Comparison of ENCODE assay signal across 11 cellular contexts in the genomic region with DNA sequence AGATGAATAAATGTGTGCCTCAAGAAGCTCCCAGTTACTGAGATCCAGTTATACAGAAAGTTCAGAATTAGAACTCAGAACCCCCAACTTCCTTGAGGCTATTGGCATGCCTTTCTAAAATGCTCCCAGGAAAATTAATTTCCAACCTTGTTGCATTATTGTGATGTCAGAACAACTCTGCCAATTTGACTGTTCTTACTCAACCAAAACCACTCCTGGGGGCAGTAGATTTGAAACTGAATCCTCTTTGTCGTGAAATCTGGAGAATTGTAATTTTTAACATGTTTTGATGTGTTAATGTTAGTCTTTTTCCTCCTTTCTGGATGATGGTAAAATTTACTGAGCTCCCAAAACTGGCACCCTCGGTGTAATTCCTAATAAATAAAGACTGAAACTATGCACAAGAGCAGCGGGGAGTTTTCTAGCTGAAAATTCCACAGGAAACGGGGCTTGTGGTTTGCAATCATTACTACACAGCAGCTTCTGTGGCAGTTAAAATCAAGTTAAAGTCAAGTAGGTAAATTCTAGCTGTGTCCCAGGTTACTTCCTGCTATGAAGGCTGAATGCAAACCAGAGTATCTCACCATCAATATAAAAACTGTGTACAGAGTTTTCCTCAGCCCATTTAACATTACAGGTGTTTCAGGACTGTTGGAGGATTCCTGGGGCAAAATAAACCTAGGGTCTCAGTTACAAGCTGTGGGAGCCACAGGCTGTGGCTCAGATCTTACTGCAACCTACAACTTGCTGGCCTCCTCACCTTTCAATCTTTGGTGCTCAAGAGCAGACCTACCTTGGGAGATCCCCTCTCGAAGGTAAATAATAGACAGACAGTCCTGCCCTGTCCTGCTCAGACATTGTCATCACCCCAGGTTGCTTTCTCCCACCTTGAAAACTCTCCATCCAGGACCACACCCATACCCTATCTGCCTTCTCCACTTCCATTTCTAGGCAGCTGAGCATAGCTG.
DNase-seq lines count a peak whose midpoint lies in the region; ATAC-seq and TF ChIP-seq lines count a peak whose summit lies in the region.
"Had no signal": no experiment of that assay in that cellular context is flagged by ENCODE, and none has a peak within 500 bp of the region (broad histone marks: within the 10 kb centered on the region; RNA-seq: fewer than 3 reads in every experiment).

No MANE protein-coding gene starts in this region.

- no peak overlapping the region for H2AFZ ChIP-seq in OCI-LY1 (ENCODE audit: low read length)

- peaks cover 10% of the 10 kb centered on the region for H3K4me1 ChIP-seq in OCI-LY1 (ENCODE audit: insufficient read depth, low read length, severe bottlenecking)

- no peak overlapping the region for H3K4me3 ChIP-seq in OCI-LY1 (ENCODE audit: low read depth, low read length, poor library complexity, severe bottlenecking)

- H3K9me3 ChIP-seq in OCI-LY1 (ENCODE audit: low read length) = no peaks in the 10 kb centered on the region

- no peak overlapping the region for H3K27ac ChIP-seq in OCI-LY1 (ENCODE audit: low read depth, low read length, poor library complexity, severe bottlenecking)

- H3K9me2 ChIP-seq in OCI-LY1 (ENCODE audit: low read depth, low read length) = no peaks in the 10 kb centered on the region

- peak; percentile 63 to 67 for ATAC-seq in activated naive CD4-positive, alpha-beta T cell treated with anti-CD3 and anti-CD28 coated beads, Interleukin-2, amount 50 U/mL, for 72 hours
- peak; percentile 78 for ATAC-seq in HG02678 (IDR thresholded peaks at IDR 0.05; ENCODE audit: unreplicated experiment)

- no peaks in the 10 kb centered on the region for H3K79me2 ChIP-seq in OCI-LY1 (ENCODE audit: insufficient read depth, low read length)

- TF ChIP-seq CTCF in OCI-LY1 (IDR thresholded peaks at IDR 0.05; ENCODE audit: low read length) = no peak

- no peaks in the 10 kb centered on the region for H3K27me3 ChIP-seq in OCI-LY1 (ENCODE audit: insufficient read depth, low read length)

- no peaks in the 10 kb centered on the region for H4K20me1 ChIP-seq in OCI-LY1 (ENCODE audit: insufficient read depth, low read length)

- H3K27ac Mint-ChIP-seq in activated naive CD4-positive, alpha-beta T cell treated with anti-CD3 and anti-CD28 coated beads, Interleukin-2, amount 50 U/mL, for 72 hours = peak overlapping the region; percentile 4 to 71

- H3K36me3 ChIP-seq in OCI-LY1 (ENCODE audit: insufficient read depth, low read length) = no peaks in the 10 kb centered on the region

- H3F3A ChIP-seq in OCI-LY1 (ENCODE audit: insufficient read depth, low read length) = no peaks in the 10 kb centered on the region

- no peak for DNase-seq in activated naive CD4-positive, alpha-beta T cell treated with anti-CD3 and anti-CD28 coated beads, Interleukin-2, amount 50 U/mL, for 72 hours (ENCODE audit: low spot score in 2 of 2)
- no peak for DNase-seq in activated naive CD4-positive, alpha-beta T cell treated with anti-CD3 and anti-CD28 coated beads, Interleukin-2, amount 50 U/mL, for 16 hours
- DNase-seq in NK-92 (lab: John Stamatoyannopoulos, UW; ENCODE audit: unreplicated experiment) (no peak), HuH-7.5 (ENCODE audit: low spot score) (no peak), RPMI8226 (no peak), activated gamma-delta T cell (lab: John Stamatoyannopoulos, UW) (no peak)
- DNase-seq: NCI-H446 treated with DMSO at 0.1 percent for 48 hours, SW 1271 had no signal

- no peaks in the 10 kb centered on the region for H3K9me3 Mint-ChIP-seq in activated naive CD4-positive, alpha-beta T cell treated with anti-CD3 and anti-CD28 coated beads, Interleukin-2, amount 50 U/mL, for 72 hours
- H3K9me3 Mint-ChIP-seq: activated T-helper 2 cell treated with anti-CD3 and anti-CD28 coated beads, Interferon-gamma antibody, Interleukin-2, Interleukin-4, amounts not matched to agents 10 μg/mL and 5 μg/mL and 100 μg/mL, durations not matched to agents 14 hours and 24 hours and 36 hours had no signal

- peak overlapping the region; percentile 12; the same call in 1 of the 2 replicates for H3K4me2 ChIP-seq in OCI-LY1 (ENCODE audit: low read length)

- no peak overlapping the region for H3K9ac ChIP-seq in OCI-LY1 (ENCODE audit: low read length)

- no peaks in the 10 kb centered on the region for H3K36me3 Mint-ChIP-seq in activated naive CD4-positive, alpha-beta T cell treated with anti-CD3 and anti-CD28 coated beads, Interleukin-2, amount 50 U/mL, for 72 hours
